Comparison of ENCODE assay signal across 8 cellular contexts in genomic region chr22:43811777-43812148, GRCh38. TPM values are rescaled to one million over a fixed set of nuclear protein-coding genes. Genes with fewer than 3 reads are reported as not detected.
DNase-seq lines count a peak whose midpoint lies in the region; ATAC-seq and TF ChIP-seq lines count a peak whose summit lies in the region.

No MANE protein-coding gene starts in this region.

- peak overlapping the region; percentile 92 for H3K4me3 Mint-ChIP-seq in activated B cell treated with CpG ODN at 0.5 μM for 24 hours

- H3K9me3 Mint-ChIP-seq in activated B cell treated with CpG ODN at 0.5 μM for 24 hours = no peaks in the 10 kb centered on the region

- POLR2A ChIA-PET in activated B cell treated with CpG ODN at 0.5 μM for 24 hours (lab: Charles Lee) = interaction anchor here (0.6 to 1.4 kb wide), 2 partner anchors 22 to 143 kb away, joined by 3 to 9 read pairs; partner anchors contain the start of gene SAMM50

- no peak for TF ChIP-seq CTCF in activated B cell treated with CpG ODN at 0.5 μM for 24 hours (IDR thresholded peaks at IDR 0.05)
- TF ChIP-seq CTCF in gastroesophageal sphincter (IDR thresholded peaks at IDR 0.05) = no peak

- WGBS in gastroesophageal sphincter (ENCODE audit: low coverage in 1 of 2), 2 donors = 0% methylated on average over 1 of the region's 21 CpGs; no CpG with 5 or more reads in 1 of the 2 donors

- intact Hi-C loops in activated B cell treated with CpG ODN at 0.5 μM for 24 hours (cut with micrococcal nuclease) = loop anchor here (1.0 to 5.0 kb wide), 2 partner anchors 146 to 214 kb away; partner anchors contain the start of gene SAMM50

- H3K36me3 ChIP-seq in gastroesophageal sphincter = peaks cover 0 to 7% of the 10 kb centered on the region in 2 donors

- peaks cover 16% of the 10 kb centered on the region for H3K4me1 Mint-ChIP-seq in activated B cell treated with CpG ODN at 0.5 μM for 24 hours

- H3K4me1 ChIP-seq in gastroesophageal sphincter = peaks cover 0 to 21% (median 11%) of the 10 kb centered on the region in 3 donors

- CTCF ChIA-PET in activated B cell treated with CpG ODN at 0.5 μM for 24 hours (lab: Charles Lee) = no interaction called here

- H3K36me3 Mint-ChIP-seq in activated B cell treated with CpG ODN at 0.5 μM for 24 hours (ENCODE audit: low read depth) = peaks cover 4% of the 10 kb centered on the region

- H3K27ac ChIP-seq in gastroesophageal sphincter = peak overlapping the region in 3 of 4 donors; percentile 81 to 91 (median 83)

- peak; percentile 14 for ATAC-seq in HG03066 (IDR thresholded peaks at IDR 0.05; ENCODE audit: low read depth, unreplicated experiment)
- no peak for ATAC-seq in activated B cell treated with CpG ODN at 0.5 μM for 24 hours (ENCODE audit: low read depth)
- peak; percentile 35 for ATAC-seq in gastroesophageal sphincter
- ATAC-seq in GM21367 (IDR thresholded peaks at IDR 0.05; ENCODE audit: unreplicated experiment) = no peak
- ATAC-seq in HG03457 (IDR thresholded peaks at IDR 0.05; ENCODE audit: unreplicated experiment) = no peak

- no peak for TF ChIP-seq EP300 in gastroesophageal sphincter (IDR thresholded peaks at IDR 0.05)

- H3K27me3 Mint-ChIP-seq in activated B cell treated with CpG ODN at 0.5 μM for 24 hours = peaks cover 9% of the 10 kb centered on the region

- DNase-seq in GM04504 (ENCODE audit: low read depth) = peak; percentile 13
- DNase-seq in activated B cell treated with CpG ODN at 0.5 μM for 24 hours = no peak
- peak; percentile 49 for DNase-seq in renal cortical epithelial cell (ENCODE audit: low read depth)
- DNase-seq in HuH-7 (ENCODE audit: low spot score) = no peak

- peak overlapping the region; percentile 84 for H3K27ac Mint-ChIP-seq in activated B cell treated with CpG ODN at 0.5 μM for 24 hours

- no peaks in the 10 kb centered on the region for H3K27me3 ChIP-seq in gastroesophageal sphincter

- H3K9me3 ChIP-seq in gastroesophageal sphincter = no peaks in the 10 kb centered on the region

- peak overlapping the region; percentile 78 to 81 for H3K4me3 ChIP-seq in gastroesophageal sphincter

- TF ChIP-seq POLR2A in gastroesophageal sphincter (IDR thresholded peaks at IDR 0.05) = no peak

RNA-seq across cellular contexts. Expression of gene EFCAB6, which starts 0.3 kb away (rescaled TPM):
- total RNA-seq in activated B cell treated with CpG ODN at 0.5 μM for 24 hours (0.46 TPM in 1 of 2 replicates, not detected in the other), gastroesophageal sphincter (1 to 10 TPM; 1.1 to 3.8 (median 2.7) TPM), renal cortical epithelial cell (0.69 and 8.4 TPM in 2 replicates)

RNA-seq across cellular contexts. Expression of gene SULT4A1, which starts 50.5 kb away (rescaled TPM):
- total RNA-seq in activated B cell treated with CpG ODN at 0.5 μM for 24 hours (not detected in 2 replicates), gastroesophageal sphincter (1 to 10 TPM in 1 of 4 donors, under 1 TPM in 2, not detected in 1; 0.16 to 1.7 (median 0.54) TPM), renal cortical epithelial cell (0.50 TPM in 1 of 2 replicates, not detected in the other)

Comparison
In these comparisons a context has a peak if more than half of its experiments do, and no peak if none do; other contexts are left out.
1. DNase-seq: peak in GM04504 (single experiment) and renal cortical epithelial cell (single experiment); none in activated B cell treated with CpG ODN at 0.5 μM for 24 hours (single experiment) and HuH-7 (single experiment).
2. ATAC-seq: peak in HG03066 (single experiment) and gastroesophageal sphincter (single experiment); none in activated B cell treated with CpG ODN at 0.5 μM for 24 hours (single experiment), GM21367 (single experiment) and HG03457 (single experiment).